ENCODE assay signal across 1 cellular context in genomic region chr11:1928038-1928890, GRCh38.
TF ChIP-seq lines count a peak whose summit lies in the region.

No MANE protein-coding gene starts in this region.

TF ChIP-seq in HepG2, 621 proteins besides CTCF, POLR2A, EP300 and RAD21:
- TF ChIP-seq ZNF749 (CRISPR knock-in tag; IDR thresholded peaks at IDR 0.05; ENCODE audit: borderline replicate concordance) (no peak), ZNF547 (CRISPR knock-in tag; IDR thresholded peaks at IDR 0.05) (no peak), ZNF530 (CRISPR knock-in tag; IDR thresholded peaks at IDR 0.05; ENCODE audit: low read depth) (no peak), NR0B2 (CRISPR knock-in tag; IDR thresholded peaks at IDR 0.05) (no peak), DRAP1 (CRISPR knock-in tag; IDR thresholded peaks at IDR 0.05) (no peak), SKIL (CRISPR knock-in tag; IDR thresholded peaks at IDR 0.05; ENCODE audit: borderline replicate concordance) (no peak), ELK4 (CRISPR knock-in tag; IDR thresholded peaks at IDR 0.05; ENCODE audit: borderline replicate concordance) (no peak), CCAR2 (optimal IDR thresholded peaks at IDR 0.05; ENCODE audit: low read depth, low read length) (no peak), ZNF782 (CRISPR knock-in tag; IDR thresholded peaks at IDR 0.05; ENCODE audit: borderline replicate concordance) (no peak), THAP7 (CRISPR knock-in tag; IDR thresholded peaks at IDR 0.05) (no peak)
